11 cellular contexts compared by ENCODE assay signal in the genomic region with DNA sequence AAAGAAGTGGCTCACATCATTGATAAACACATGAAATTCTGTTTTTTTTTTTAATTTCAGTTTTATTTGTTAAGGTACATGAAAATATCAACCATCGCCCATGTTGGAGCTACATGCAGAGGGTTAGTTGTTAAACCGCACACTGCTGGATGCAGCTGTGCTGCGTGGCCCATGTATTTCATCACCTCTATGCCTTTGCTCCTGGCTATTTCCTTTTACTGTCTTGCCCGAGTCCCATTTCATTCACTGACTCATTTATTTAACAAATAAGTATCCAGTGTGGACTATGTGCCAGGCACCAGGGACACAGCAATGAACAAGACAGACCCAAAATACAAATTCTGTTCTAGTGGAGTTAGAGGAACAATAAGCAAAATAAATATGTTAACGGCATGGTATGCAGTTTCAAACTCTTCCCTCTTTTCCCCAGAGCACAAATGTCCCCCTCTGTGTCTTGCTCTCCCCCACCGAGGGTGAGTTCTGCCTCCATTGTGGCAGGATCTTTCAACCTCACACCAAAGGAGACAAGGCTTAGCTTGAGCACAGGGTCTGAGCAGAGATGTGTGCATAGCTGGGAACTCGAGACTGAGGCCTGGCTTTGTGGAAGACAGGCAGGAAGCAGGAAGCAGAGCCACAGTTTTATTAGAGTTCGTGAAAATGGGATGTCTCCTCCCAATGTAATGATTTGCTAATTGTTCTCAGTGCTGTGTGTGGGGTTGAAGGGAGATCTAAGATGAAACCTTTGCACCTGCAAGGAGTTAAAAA. TPM values are rescaled to one million over a fixed set of nuclear protein-coding genes. Genes with fewer than 3 reads are reported as not detected.
A peak's percentile ranks its signal among the peaks of the same experiment; 100 is the strongest.
DNase-seq lines count a peak whose midpoint lies in the region; ATAC-seq and TF ChIP-seq lines count a peak whose summit lies in the region.
"Had no signal": no experiment of that assay in that cellular context is flagged by ENCODE, and none has a peak within 500 bp of the region (broad histone marks: within the 10 kb centered on the region; RNA-seq: fewer than 3 reads in every experiment).

No MANE protein-coding gene starts in this region.

- peaks cover 4% of the 10 kb centered on the region for H3K36me3 Mint-ChIP-seq in activated naive CD4-positive, alpha-beta T cell treated with anti-CD3 and anti-CD28 coated beads, Interleukin-2, amount 50 U/mL, for 24 hours
- H3K36me3 Mint-ChIP-seq in activated naive CD4-positive, alpha-beta T cell treated with anti-CD3 and anti-CD28 coated beads, Interleukin-2, amount 50 U/mL, for 72 hours, result peaks cover 0 to under 1% of the 10 kb centered on the region in 2 donors
- H3K36me3 Mint-ChIP-seq: natural killer cell treated with Interleukin-12 subunit alpha and Interleukin-12 subunit beta and Interleukin-15 and Interleukin-18, amount 100 ng/mL, for 72 hours had no signal

- no peaks in the 10 kb centered on the region for H3K27me3 Mint-ChIP-seq in activated naive CD4-positive, alpha-beta T cell treated with anti-CD3 and anti-CD28 coated beads, Interleukin-2, amount 50 U/mL, for 24 hours
- H3K27me3 Mint-ChIP-seq: natural killer cell treated with Interleukin-12 subunit alpha and Interleukin-12 subunit beta and Interleukin-15 and Interleukin-18, amount 100 ng/mL, for 72 hours had no signal

- H3K27me3 ChIP-seq in RWPE2 (ENCODE audit: insufficient read depth, poor library complexity, severe bottlenecking), result no peaks in the 10 kb centered on the region
- no peaks in the 10 kb centered on the region for H3K27me3 ChIP-seq in stomach

- no peaks in the 10 kb centered on the region for H3K4me1 ChIP-seq in RWPE2 (ENCODE audit: insufficient read depth, poor library complexity, severe bottlenecking)
- peaks cover 3 to 28% (median 15%) of the 10 kb centered on the region in 4 donors for H3K4me1 ChIP-seq in stomach

- H3K36me3 ChIP-seq in RWPE2 (ENCODE audit: low read depth) (no peaks in the 10 kb centered on the region), stomach (no peaks in the 10 kb centered on the region)

- H3K4me1 Mint-ChIP-seq in activated naive CD4-positive, alpha-beta T cell treated with anti-CD3 and anti-CD28 coated beads, Interleukin-2, amount 50 U/mL, for 24 hours, result peaks cover 77% of the 10 kb centered on the region

- H3K4me3 Mint-ChIP-seq in activated naive CD4-positive, alpha-beta T cell treated with anti-CD3 and anti-CD28 coated beads, Interleukin-2, amount 50 U/mL, for 24 hours, result no peak overlapping the region
- H3K4me3 Mint-ChIP-seq: natural killer cell treated with Interleukin-12 subunit alpha and Interleukin-12 subunit beta and Interleukin-15 and Interleukin-18, amount 100 ng/mL, for 72 hours had no signal

- no peak for TF ChIP-seq POLR2A in stomach (IDR thresholded peaks at IDR 0.05)

- H3K27ac Mint-ChIP-seq in activated naive CD4-positive, alpha-beta T cell treated with anti-CD3 and anti-CD28 coated beads, Interleukin-2, amount 50 U/mL, for 24 hours, result peak overlapping the region; percentile 60
- H3K27ac Mint-ChIP-seq in activated naive CD4-positive, alpha-beta T cell treated with anti-CD3 and anti-CD28 coated beads, Interleukin-2, amount 50 U/mL, for 72 hours, result no peak overlapping the region
- H3K27ac Mint-ChIP-seq: natural killer cell treated with Interleukin-12 subunit alpha and Interleukin-12 subunit beta and Interleukin-15 and Interleukin-18, amount 100 ng/mL, for 72 hours had no signal

- H3K27ac ChIP-seq in RWPE2 (ENCODE audit: poor library complexity, severe bottlenecking), result no peak overlapping the region
- peak overlapping the region in 2 of 5 donors; percentile 9 to 11 for H3K27ac ChIP-seq in stomach

- no peak for DNase-seq in activated naive CD4-positive, alpha-beta T cell treated with anti-CD3 and anti-CD28 coated beads, Interleukin-2, amount 50 U/mL, for 72 hours (ENCODE audit: low spot score in 2 of 2)
- DNase-seq in RWPE2 (ENCODE audit: low spot score) (no peak), foreskin melanocyte (peak; percentile 31), stomach (peak; percentile 10), T-helper 1 cell (no peak)
- no peak for DNase-seq in central memory CD4-positive, alpha-beta T cell

- 60 to 68% (median 67%) methylated on average over 8 of the region's 8 CpGs for WGBS in stomach, 5 donors

- no peak for TF ChIP-seq CTCF in RWPE2 (IDR thresholded peaks at IDR 0.05; ENCODE audit: poor library complexity, severe bottlenecking)
- no peak for TF ChIP-seq CTCF in stomach (IDR thresholded peaks at IDR 0.05)

- intact Hi-C loops in stomach (cut with DNase I; ENCODE audit: low total_unique reads), result no loop called here

- ATAC-seq in activated naive CD4-positive, alpha-beta T cell treated with anti-CD3 and anti-CD28 coated beads, Interleukin-2, amount 50 U/mL, for 72 hours, result no peak
- ATAC-seq in RWPE2 (ENCODE audit: low read depth) (peak; percentile 42; the same call in 2 of the 3 replicates), GM21423 (IDR thresholded peaks at IDR 0.05; ENCODE audit: unreplicated experiment) (no peak)
- ATAC-seq: esophagus mucosa; HepG2; natural killer cell treated with Interleukin-12 subunit alpha and Interleukin-12 subunit beta and Interleukin-15 and Interleukin-18, amount 100 ng/mL, for 72 hours had no signal

- no peak overlapping the region for H3K4me3 ChIP-seq in RWPE2 (ENCODE audit: severe bottlenecking)
- H3K4me3 ChIP-seq in stomach, result no peak overlapping the region

- no peaks in the 10 kb centered on the region for H3K9me3 Mint-ChIP-seq in activated naive CD4-positive, alpha-beta T cell treated with anti-CD3 and anti-CD28 coated beads, Interleukin-2, amount 50 U/mL, for 24 hours
- H3K9me3 Mint-ChIP-seq in activated naive CD4-positive, alpha-beta T cell treated with anti-CD3 and anti-CD28 coated beads, Interleukin-2, amount 50 U/mL, for 72 hours, result no peaks in the 10 kb centered on the region
- H3K9me3 Mint-ChIP-seq: natural killer cell treated with Interleukin-12 subunit alpha and Interleukin-12 subunit beta and Interleukin-15 and Interleukin-18, amount 100 ng/mL, for 72 hours had no signal

- H3K9me3 ChIP-seq in RWPE2 (ENCODE audit: severe bottlenecking) (no peaks in the 10 kb centered on the region), stomach (no peaks in the 10 kb centered on the region)

- TF ChIP-seq EP300 in stomach (IDR thresholded peaks at IDR 0.05), result no peak

RNA-seq across cellular contexts. Expression of a gene that starts 44.6 kb away (rescaled TPM):
- total RNA-seq in activated naive CD4-positive, alpha-beta T cell treated with anti-CD3 and anti-CD28 coated beads, Interleukin-2, amount 50 U/mL, for 72 hours, result 10 to 100 TPM in 1 of 2 donors, 1 to 10 TPM in 1; 8.8 to 15.3 TPM
- total RNA-seq in stomach, result 10 to 100 TPM in 1 of 5 donors, 1 to 10 TPM in 4; 4.6 to 33.9 (median 6.4) TPM
- polyA plus RNA-seq in stomach, result 10 to 100 TPM in 1 of 3 donors, 1 to 10 TPM in 2; 4.3 to 10.0 (median 4.5) TPM

Comparison
In these comparisons a context has a peak if more than half of its experiments do, and no peak if none do; other contexts are left out.
1. DNase-seq: peak in foreskin melanocyte (single experiment) and stomach (single experiment); none in activated naive CD4-positive, alpha-beta T cell treated with anti-CD3 and anti-CD28 coated beads, Interleukin-2, amount 50 U/mL, for 72 hours (0 of 2), RWPE2 (single experiment), central memory CD4-positive, alpha-beta T cell (single experiment) and T-helper 1 cell (0 of 5).